In genomic region chr10:32207544-32207943, GRCh38 we compare ENCODE assay signal across 8 cellular contexts.
DNase-seq lines count a peak whose midpoint lies in the region; ATAC-seq and TF ChIP-seq lines count a peak whose summit lies in the region.

No MANE protein-coding gene starts in this region.

- peak; percentile 18 for DNase-seq in NCI-H2171 treated with DMSO at 0.1 percent for 48 hours (lab: John Stamatoyannopoulos, UW)
- no peak for DNase-seq in NCI-H2171 (lab: John Stamatoyannopoulos, UW)
- peak; percentile 42 for DNase-seq in SK-N-SH
- peak; percentile 74 for DNase-seq in activated naive CD4-positive, alpha-beta T cell treated with anti-CD3 and anti-CD28 coated beads for 36 hours
- DNase-seq in hepatic stellate cell (ENCODE audit: low spot score) = peak; percentile 27
- peak; percentile 45 to 58 for DNase-seq in stimulated activated CD4-positive, alpha-beta T cell treated with anti-CD3 and anti-CD28 coated beads, Interleukin-4, amount 100 ng/mL, for 4 hours

- no peak overlapping the region for H3K4me3 ChIP-seq in SK-N-SH (ENCODE audit: low read depth in 2 of 2, low read length in 1 of 2)

- peak; percentile 62 for TF ChIP-seq RAD21 in SK-N-SH (IDR thresholded peaks at IDR 0.05; ENCODE audit: low read length)

- H3K36me3 Mint-ChIP-seq in activated naive CD4-positive, alpha-beta T cell treated with anti-CD3 and anti-CD28 coated beads for 36 hours (ENCODE audit: low read depth) = no peaks in the 10 kb centered on the region

- H3K4me2 ChIP-seq in SK-N-SH = no peak overlapping the region

- H3K4me1 ChIP-seq in SK-N-SH (ENCODE audit: control insufficient read depth in 1 of 2, insufficient read depth in 2 of 2, low read depth in 1 of 2, low read length in 1 of 2) = no peaks in the 10 kb centered on the region; a peak in 1 of 4 replicates

- no peaks in the 10 kb centered on the region for H3K27me3 ChIP-seq in SK-N-SH (ENCODE audit: insufficient read depth)

- ATAC-seq in HG03196 (IDR thresholded peaks at IDR 0.05; ENCODE audit: unreplicated experiment) (peak; percentile 56), HG03175 (IDR thresholded peaks at IDR 0.05; ENCODE audit: unreplicated experiment) (no peak)

- H3K9me2 ChIP-seq in SK-N-SH = no peaks in the 10 kb centered on the region

- CTCF ChIA-PET in SK-N-SH (lab: Yijun Ruan, JAX) = no interaction called here
- CTCF ChIA-PET in activated naive CD4-positive, alpha-beta T cell treated with anti-CD3 and anti-CD28 coated beads for 36 hours (lab: Charles Lee) = no interaction called here

- H3K4me1 Mint-ChIP-seq in activated naive CD4-positive, alpha-beta T cell treated with anti-CD3 and anti-CD28 coated beads for 36 hours (ENCODE audit: low read depth) = peaks cover 3% of the 10 kb centered on the region

- POLR2A ChIA-PET in SK-N-SH (lab: Yijun Ruan, JAX) = no interaction called here

- peaks cover 9% of the 10 kb centered on the region; the same call in 1 of the 2 replicates for H3K9me3 ChIP-seq in SK-N-SH

- no peaks in the 10 kb centered on the region for H3K79me2 ChIP-seq in SK-N-SH (ENCODE audit: insufficient read depth)

- no peak overlapping the region for H3K27ac Mint-ChIP-seq in activated naive CD4-positive, alpha-beta T cell treated with anti-CD3 and anti-CD28 coated beads for 36 hours

- WGBS in SK-N-SH (ENCODE audit: low lambda C conversion rate) = 34% methylated on average over 2 of the region's 2 CpGs

- no peak for TF ChIP-seq EP300 in SK-N-SH (IDR thresholded peaks at IDR 0.05; ENCODE audit: borderline replicate concordance in 1 of 2, low read depth in 1 of 2, low read length in 1 of 2)

- intact Hi-C loops in activated naive CD4-positive, alpha-beta T cell treated with anti-CD3 and anti-CD28 coated beads for 36 hours (cut with micrococcal nuclease) = loop anchor here (1.0 kb wide), 2 partner anchors 16 to 345 kb away; no protein-coding TSS in a partner anchor

- H3K9me3 Mint-ChIP-seq in activated naive CD4-positive, alpha-beta T cell treated with anti-CD3 and anti-CD28 coated beads for 36 hours = no peaks in the 10 kb centered on the region

- H3K4me3 Mint-ChIP-seq in activated naive CD4-positive, alpha-beta T cell treated with anti-CD3 and anti-CD28 coated beads for 36 hours = no peak overlapping the region

- no peaks in the 10 kb centered on the region for H4K20me1 ChIP-seq in SK-N-SH (ENCODE audit: insufficient read depth)

- TF ChIP-seq CTCF in SK-N-SH (IDR thresholded peaks at IDR 0.05) = peak; percentile 65

- peaks cover 15% of the 10 kb centered on the region for H3F3A ChIP-seq in SK-N-SH (replicated peaks; ENCODE audit: insufficient read depth)

- no peak overlapping the region for H3K27ac ChIP-seq in SK-N-SH (ENCODE audit: low read depth in 2 of 2, low read length in 1 of 2)

- no peak overlapping the region for H3K9ac ChIP-seq in SK-N-SH

- no peak overlapping the region for H2AFZ ChIP-seq in SK-N-SH (ENCODE audit: low read depth)

- H3K27me3 Mint-ChIP-seq in activated naive CD4-positive, alpha-beta T cell treated with anti-CD3 and anti-CD28 coated beads for 36 hours (ENCODE audit: low read depth) = peaks cover 2% of the 10 kb centered on the region

- no peaks in the 10 kb centered on the region for H3K36me3 ChIP-seq in SK-N-SH (replicated peaks in 1 of 2; ENCODE audit: control insufficient read depth in 1 of 2, insufficient read depth in 2 of 2, low read length in 1 of 2)

TF ChIP-seq in SK-N-SH, 30 proteins besides CTCF, POLR2A, EP300 and RAD21:
- TF ChIP-seq SMC3 (IDR thresholded peaks at IDR 0.05; ENCODE audit: low read depth, low read length) = peak; percentile 53
- TF ChIP-seq MAX (IDR thresholded peaks at IDR 0.05; ENCODE audit: low read depth) = no peak
